In genomic region chr13:43054803-43055802, GRCh38 we compare ENCODE assay signal across 7 cellular contexts. TPM values are rescaled to one million over a fixed set of nuclear protein-coding genes. Genes with fewer than 3 reads are reported as not detected.
DNase-seq lines count a peak whose midpoint lies in the region; ATAC-seq lines count a peak whose summit lies in the region.

No MANE protein-coding gene starts in this region.

- H3K9ac ChIP-seq in skeletal muscle tissue (ENCODE audit: low read depth in 1 of 3, low read length in 3 of 3): peak overlapping the region; percentile 34 to 63 (median 57)

- H3K9me3 ChIP-seq in KOPT-K1 (ENCODE audit: insufficient read depth, low read length, poor library complexity, severe bottlenecking): no peaks in the 10 kb centered on the region
- no peaks in the 10 kb centered on the region for H3K9me3 ChIP-seq in iPS DF 6.9 (ENCODE audit: control insufficient read depth, insufficient read depth, low read length)
- no peaks in the 10 kb centered on the region for H3K9me3 ChIP-seq in skeletal muscle tissue (ENCODE audit: control insufficient read depth in 3 of 3, low read length in 3 of 3)

- H3K36me3 ChIP-seq in KOPT-K1 (ENCODE audit: insufficient read depth, low read length) (no peaks in the 10 kb centered on the region), iPS DF 6.9 (ENCODE audit: control insufficient read depth, insufficient read depth, low read length) (no peaks in the 10 kb centered on the region), skeletal muscle tissue (ENCODE audit: control insufficient read depth in 3 of 3, insufficient read depth in 3 of 3, low read length in 3 of 3) (no peaks in the 10 kb centered on the region)

- ATAC-seq in GM18517 (IDR thresholded peaks at IDR 0.05; ENCODE audit: unreplicated experiment): peak; percentile 52

- H3K27me3 ChIP-seq in iPS DF 6.9 (ENCODE audit: control insufficient read depth, insufficient read depth, low read length) (no peaks in the 10 kb centered on the region; the same call in 1 of the 2 replicates), skeletal muscle tissue (ENCODE audit: control insufficient read depth in 3 of 3, insufficient read depth in 3 of 3, low read length in 3 of 3) (no peaks in the 10 kb centered on the region)

- H3K4me3 ChIP-seq in iPS DF 6.9 (ENCODE audit: low read length): no peak overlapping the region
- peak overlapping the region; percentile 64 to 78 (median 65) for H3K4me3 ChIP-seq in skeletal muscle tissue (ENCODE audit: low read length in 3 of 3)

- DNase-seq in iPS DF 6.9 (ENCODE audit: low read depth, low spot score) (peak; percentile 27), Kasumi-1 (lab: John Stamatoyannopoulos, UW) (no peak), NCI-H128 (lab: John Stamatoyannopoulos, UW; ENCODE audit: unreplicated experiment) (no peak)

- WGBS in iPS DF 6.9 (ENCODE audit: insufficient coverage, insufficient read length): no CpG with 5 or more reads among the region's 13 CpGs

- H3K27ac ChIP-seq in KOPT-K1 (ENCODE audit: low read depth, low read length, poor library complexity, severe bottlenecking): peak overlapping the region; percentile 82
- H3K27ac ChIP-seq in angular gyrus (ENCODE audit: low read depth, low read length): peak overlapping the region; percentile 43
- H3K27ac ChIP-seq in iPS DF 6.9 (ENCODE audit: low read length): no peak overlapping the region
- H3K27ac ChIP-seq in skeletal muscle tissue (ENCODE audit: low read depth, low read length): peak overlapping the region; percentile 67

- H3K4me1 ChIP-seq in iPS DF 6.9 (ENCODE audit: control insufficient read depth, insufficient read depth, low read length): peaks cover 4% of the 10 kb centered on the region; the same call in 1 of the 2 replicates
- peaks cover 11 to 17% (median 12%) of the 10 kb centered on the region in 3 donors for H3K4me1 ChIP-seq in skeletal muscle tissue (ENCODE audit: control insufficient read depth in 3 of 3, insufficient read depth in 3 of 3, low read length in 3 of 3)

RNA-seq across cellular contexts. Expression of gene DNAJC15, which starts 31.7 kb away (rescaled TPM):
- total RNA-seq in skeletal muscle tissue: 7.3 TPM
